ENCODE assay signal across 8 cellular contexts in the genomic region with DNA sequence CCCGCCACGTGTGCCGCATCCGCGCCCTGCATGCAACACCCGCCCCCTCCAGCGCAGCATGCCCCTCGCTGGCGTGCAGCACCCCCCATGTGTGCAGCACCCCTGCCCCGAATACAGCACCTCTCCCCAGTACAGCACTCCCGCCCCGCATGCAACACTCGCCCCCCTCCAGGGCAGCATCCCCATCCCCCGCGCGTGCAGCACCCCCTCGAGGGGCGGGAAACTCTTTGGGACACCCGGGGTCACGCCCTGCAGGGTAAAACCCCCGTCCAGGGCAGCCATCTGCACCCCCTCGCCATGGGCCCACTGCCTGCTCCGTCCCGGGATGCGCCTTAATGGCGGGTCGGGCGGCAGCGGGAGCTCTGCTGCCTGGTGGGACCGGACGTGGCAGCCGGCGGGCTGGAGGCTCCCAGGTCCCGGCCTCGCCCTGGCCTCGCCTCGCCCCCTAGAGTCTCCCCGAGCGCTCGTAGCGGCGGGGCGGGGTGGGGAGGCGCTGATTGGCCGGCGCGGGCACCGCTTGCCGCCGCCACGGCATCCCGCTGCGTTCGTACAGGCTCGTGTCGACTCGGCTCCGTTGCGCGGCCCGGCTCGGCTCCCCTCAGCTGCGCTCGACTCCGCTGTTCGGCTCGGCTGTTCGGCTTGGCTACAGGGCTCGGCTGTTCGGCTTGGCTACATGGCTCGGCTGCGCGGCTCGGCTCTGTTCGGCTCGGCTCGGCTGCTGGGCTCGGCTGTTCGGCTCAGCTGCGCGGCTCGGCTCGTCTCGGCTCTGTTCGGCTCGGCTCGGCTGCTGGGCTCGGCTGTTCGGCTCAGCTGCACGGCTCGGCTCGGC. TPM values are rescaled to one million over a fixed set of nuclear protein-coding genes. Genes with fewer than 3 reads are reported as not detected.
DNase-seq lines count a peak whose midpoint lies in the region; ATAC-seq and TF ChIP-seq lines count a peak whose summit lies in the region.

No MANE protein-coding gene starts in this region.

- peaks cover 6% of the 10 kb centered on the region for H3K36me3 Mint-ChIP-seq in Calu3 (ENCODE audit: insufficient read depth, unreplicated experiment)
- no peaks in the 10 kb centered on the region for H3K36me3 Mint-ChIP-seq in activated T-helper 2 cell treated with anti-CD3 and anti-CD28 coated beads, Interferon-gamma antibody, Interleukin-2, Interleukin-4, amounts not matched to agents 10 μg/mL and 5 μg/mL and 100 μg/mL, durations not matched to agents 14 hours and 24 hours and 36 hours (ENCODE audit: low read depth)
- no peaks in the 10 kb centered on the region for H3K36me3 Mint-ChIP-seq in naive thymus-derived CD4-positive, alpha-beta T cell
- no peaks in the 10 kb centered on the region for H3K36me3 Mint-ChIP-seq in stimulated activated effector memory CD8-positive, alpha-beta T cell treated with anti-CD3 and anti-CD28 coated beads, Interleukin-12 subunit alpha, Interleukin-12 subunit beta, amount 100 ng/mL, for 72 hours

- H3K27ac ChIP-seq in Peyer's patch = peak overlapping the region; percentile 35 to 66 (median 52)
- peak overlapping the region; percentile 60 for H3K27ac ChIP-seq in naive thymus-derived CD4-positive, alpha-beta T cell (ENCODE audit: low read depth, low read length)

- intact Hi-C loops in Calu3 (cut with micrococcal nuclease; ENCODE audit: unreplicated experiment) = loop anchor here (5.0 kb wide), 1 partner anchor 77 kb away; no protein-coding TSS in a partner anchor
- intact Hi-C loops in activated T-helper 2 cell treated with anti-CD3 and anti-CD28 coated beads, Interferon-gamma antibody, Interleukin-2, Interleukin-4, amounts not matched to agents 10 μg/mL and 5 μg/mL and 100 μg/mL, durations not matched to agents 14 hours and 24 hours and 36 hours (cut with micrococcal nuclease) = loop anchor here (5.0 to 10.0 kb wide), 3 partner anchors 55 to 1015 kb away; partner anchors contain the start of genes TOLLIP and TSSC4
- intact Hi-C loops in naive thymus-derived CD4-positive, alpha-beta T cell (cut with micrococcal nuclease) = loop anchor here (1.0 to 10.0 kb wide), 8 partner anchors 52 to 545 kb away; partner anchors contain the start of genes TOLLIP (in 2 of the 2), CHID1 (in 1 of the 2), DUSP8 (in 1 of the 2) and POLR2L (in 1 of the 2)

- peak; percentile 2; the same call in 1 of the 2 replicates for TF ChIP-seq RAD21 in Ishikawa (IDR thresholded peaks at IDR 0.05; ENCODE audit: low read depth)

- no peaks in the 10 kb centered on the region for H3K36me3 ChIP-seq in Peyer's patch
- H3K36me3 ChIP-seq in naive thymus-derived CD4-positive, alpha-beta T cell (ENCODE audit: control insufficient read depth in 2 of 3, insufficient read depth in 3 of 3, low read length in 3 of 3) = no peaks in the 10 kb centered on the region

- TF ChIP-seq CTCF in Calu3 (IDR thresholded peaks at IDR 0.05; ENCODE audit: unreplicated experiment) (no peak), Peyer's patch (IDR thresholded peaks at IDR 0.05) (peak in 3 of 6 experiments; percentile 13 to 22 (median 21))

- H3K4me3 Mint-ChIP-seq in Calu3 (ENCODE audit: low read depth, unreplicated experiment) = peak overlapping the region; percentile 58
- H3K4me3 Mint-ChIP-seq in activated T-helper 2 cell treated with anti-CD3 and anti-CD28 coated beads, Interferon-gamma antibody, Interleukin-2, Interleukin-4, amounts not matched to agents 10 μg/mL and 5 μg/mL and 100 μg/mL, durations not matched to agents 14 hours and 24 hours and 36 hours (ENCODE audit: low read depth) = peak overlapping the region; percentile 51
- H3K4me3 Mint-ChIP-seq in naive thymus-derived CD4-positive, alpha-beta T cell = peak overlapping the region; percentile 62 to 86 (median 76)
- peak overlapping the region; percentile 68 for H3K4me3 Mint-ChIP-seq in stimulated activated effector memory CD8-positive, alpha-beta T cell treated with anti-CD3 and anti-CD28 coated beads, Interleukin-12 subunit alpha, Interleukin-12 subunit beta, amount 100 ng/mL, for 72 hours

- peaks cover 0 to 11% of the 10 kb centered on the region in 2 donors for H3K27me3 ChIP-seq in Peyer's patch
- no peaks in the 10 kb centered on the region for H3K27me3 ChIP-seq in naive thymus-derived CD4-positive, alpha-beta T cell (ENCODE audit: control insufficient read depth in 2 of 2, insufficient read depth in 2 of 2, low read length in 2 of 2)

- peak; percentile 94 for ATAC-seq in GM21619 (IDR thresholded peaks at IDR 0.05; ENCODE audit: unreplicated experiment)
- ATAC-seq in naive thymus-derived CD4-positive, alpha-beta T cell = peak; percentile 97
- peak; percentile 95 for ATAC-seq in stimulated activated effector memory CD8-positive, alpha-beta T cell treated with anti-CD3 and anti-CD28 coated beads, Interleukin-12 subunit alpha, Interleukin-12 subunit beta, amount 100 ng/mL, for 72 hours

- H3K4me1 ChIP-seq in Peyer's patch = peaks cover 0 to 18% (median 11%) of the 10 kb centered on the region in 4 donors
- peaks cover 7 to 8% of the 10 kb centered on the region in 2 donors for H3K4me1 ChIP-seq in naive thymus-derived CD4-positive, alpha-beta T cell (ENCODE audit: control insufficient read depth in 2 of 2, insufficient read depth in 2 of 2, low read length in 2 of 2)

- TF ChIP-seq POLR2A in Peyer's patch (IDR thresholded peaks at IDR 0.05) = no peak

- H3K4me1 Mint-ChIP-seq in Calu3 (ENCODE audit: low read depth, unreplicated experiment) = no peaks in the 10 kb centered on the region
- peaks cover 8% of the 10 kb centered on the region for H3K4me1 Mint-ChIP-seq in activated T-helper 2 cell treated with anti-CD3 and anti-CD28 coated beads, Interferon-gamma antibody, Interleukin-2, Interleukin-4, amounts not matched to agents 10 μg/mL and 5 μg/mL and 100 μg/mL, durations not matched to agents 14 hours and 24 hours and 36 hours (ENCODE audit: low read depth)
- peaks cover 0 to 15% (median 10%) of the 10 kb centered on the region in 7 donors for H3K4me1 Mint-ChIP-seq in naive thymus-derived CD4-positive, alpha-beta T cell
- H3K4me1 Mint-ChIP-seq in stimulated activated effector memory CD8-positive, alpha-beta T cell treated with anti-CD3 and anti-CD28 coated beads, Interleukin-12 subunit alpha, Interleukin-12 subunit beta, amount 100 ng/mL, for 72 hours = peaks cover 17% of the 10 kb centered on the region

- peaks cover 49% of the 10 kb centered on the region for H3K27me3 Mint-ChIP-seq in Calu3 (ENCODE audit: unreplicated experiment)
- peaks cover 33% of the 10 kb centered on the region for H3K27me3 Mint-ChIP-seq in activated T-helper 2 cell treated with anti-CD3 and anti-CD28 coated beads, Interferon-gamma antibody, Interleukin-2, Interleukin-4, amounts not matched to agents 10 μg/mL and 5 μg/mL and 100 μg/mL, durations not matched to agents 14 hours and 24 hours and 36 hours (ENCODE audit: low read depth)
- peaks cover 23 to 55% (median 26%) of the 10 kb centered on the region in 5 donors for H3K27me3 Mint-ChIP-seq in naive thymus-derived CD4-positive, alpha-beta T cell

- no peaks in the 10 kb centered on the region for H3K9me3 Mint-ChIP-seq in Calu3 (ENCODE audit: low read depth, unreplicated experiment)
- H3K9me3 Mint-ChIP-seq in activated T-helper 2 cell treated with anti-CD3 and anti-CD28 coated beads, Interferon-gamma antibody, Interleukin-2, Interleukin-4, amounts not matched to agents 10 μg/mL and 5 μg/mL and 100 μg/mL, durations not matched to agents 14 hours and 24 hours and 36 hours = no peaks in the 10 kb centered on the region
- H3K9me3 Mint-ChIP-seq in naive thymus-derived CD4-positive, alpha-beta T cell = peaks cover 0 to 2% (median 0%) of the 10 kb centered on the region in 11 donors
- H3K9me3 Mint-ChIP-seq in stimulated activated effector memory CD8-positive, alpha-beta T cell treated with anti-CD3 and anti-CD28 coated beads, Interleukin-12 subunit alpha, Interleukin-12 subunit beta, amount 100 ng/mL, for 72 hours = no peaks in the 10 kb centered on the region

- H3K4me3 ChIP-seq in Peyer's patch = peak overlapping the region; percentile 49 to 62 (median 55)
- peak overlapping the region; percentile 64 for H3K4me3 ChIP-seq in naive thymus-derived CD4-positive, alpha-beta T cell (ENCODE audit: low read length)

- POLR2A ChIA-PET in naive thymus-derived CD4-positive, alpha-beta T cell (lab: Charles Lee) = interaction anchor here (0.7 to 1.0 kb wide), 3 partner anchors 22 to 127 kb away, joined by 3 read pairs; no protein-coding TSS in a partner anchor

- 0 out of 2 replicates have a peak, but pooled peaks have one; percentile 32 for TF ChIP-seq EP300 in Ishikawa (IDR thresholded peaks at IDR 0.05; ENCODE audit: borderline replicate concordance)

- H3K27ac Mint-ChIP-seq in Calu3 (ENCODE audit: unreplicated experiment) = no peak overlapping the region
- peak overlapping the region; percentile 33 for H3K27ac Mint-ChIP-seq in activated T-helper 2 cell treated with anti-CD3 and anti-CD28 coated beads, Interferon-gamma antibody, Interleukin-2, Interleukin-4, amounts not matched to agents 10 μg/mL and 5 μg/mL and 100 μg/mL, durations not matched to agents 14 hours and 24 hours and 36 hours
- H3K27ac Mint-ChIP-seq in naive thymus-derived CD4-positive, alpha-beta T cell = peak overlapping the region in 3 of 9 donors; percentile 19 to 76 (median 55)
- H3K27ac Mint-ChIP-seq in stimulated activated effector memory CD8-positive, alpha-beta T cell treated with anti-CD3 and anti-CD28 coated beads, Interleukin-12 subunit alpha, Interleukin-12 subunit beta, amount 100 ng/mL, for 72 hours = no peak overlapping the region

- BruUV-seq in Calu3 (replicated peaks; lab: Mats Ljungman, UMichigan) = no TSS peak

- no peaks in the 10 kb centered on the region for H3K9me3 ChIP-seq in Peyer's patch
- no peaks in the 10 kb centered on the region for H3K9me3 ChIP-seq in naive thymus-derived CD4-positive, alpha-beta T cell (ENCODE audit: control insufficient read depth in 2 of 3, low read length in 3 of 3)

- CTCF ChIA-PET in Calu3 (lab: Charles Lee) = interaction anchor here (0.7 kb wide), 2 partner anchors 80 to 162 kb away, joined by 4 to 6 read pairs; partner anchors contain the start of gene TOLLIP
- CTCF ChIA-PET in naive thymus-derived CD4-positive, alpha-beta T cell (lab: Charles Lee) = no interaction called here

- peak; percentile 96 for DNase-seq in Calu3
- DNase-seq in Peyer's patch = peak; percentile 95 to 98 (median 95)
- DNase-seq in activated T-helper 2 cell treated with anti-CD3 and anti-CD28 coated beads, Interferon-gamma antibody, Interleukin-2, Interleukin-4, amounts not matched to agents 10 μg/mL and 5 μg/mL and 100 μg/mL, durations not matched to agents 14 hours and 24 hours and 36 hours (ENCODE audit: low spot score) = peak; percentile 92
- peak; percentile 92 for DNase-seq in fibroblast of peridontal ligament (ENCODE audit: extremely low read depth)
- DNase-seq in naive thymus-derived CD4-positive, alpha-beta T cell = peak; percentile 92 to 98 (median 98)
- DNase-seq in stimulated activated effector memory CD8-positive, alpha-beta T cell treated with anti-CD3 and anti-CD28 coated beads, Interleukin-12 subunit alpha, Interleukin-12 subunit beta, amount 100 ng/mL, for 72 hours (ENCODE audit: low spot score in 2 of 2) = peak; percentile 90 to 97

RNA-seq across cellular contexts. Expression of gene BRSK2, which starts 0.4 kb away (rescaled TPM):
- total RNA-seq in Calu3 (2022) = 2.6 and 8.8 TPM in 2 replicates
- total RNA-seq in Peyer's patch = 1 to 10 TPM in 1 of 4 donors, under 1 TPM in 2, not detected in 1; 0.35 to 6.4 (median 0.40) TPM
- total RNA-seq in activated T-helper 2 cell treated with anti-CD3 and anti-CD28 coated beads, Interferon-gamma antibody, Interleukin-2, Interleukin-4, amounts not matched to agents 10 μg/mL and 5 μg/mL and 100 μg/mL, durations not matched to agents 14 hours and 24 hours and 36 hours = 1.5 and 1.6 TPM in 2 replicates
- under 1 TPM in 3 of 5 experiments, not detected in 2; 0.27 to 0.51 (median 0.30) TPM for total RNA-seq in naive thymus-derived CD4-positive, alpha-beta T cell
- polyA plus RNA-seq in naive thymus-derived CD4-positive, alpha-beta T cell = not detected

Comparison
In these comparisons a context has a peak if more than half of its experiments do, and no peak if none do; other contexts are left out.
1. Peak in every context shown above with its lines: DNase-seq, ATAC-seq, H3K4me3 ChIP-seq and H3K27ac ChIP-seq.